1 cellular context compared by ENCODE assay signal in the genomic region with DNA sequence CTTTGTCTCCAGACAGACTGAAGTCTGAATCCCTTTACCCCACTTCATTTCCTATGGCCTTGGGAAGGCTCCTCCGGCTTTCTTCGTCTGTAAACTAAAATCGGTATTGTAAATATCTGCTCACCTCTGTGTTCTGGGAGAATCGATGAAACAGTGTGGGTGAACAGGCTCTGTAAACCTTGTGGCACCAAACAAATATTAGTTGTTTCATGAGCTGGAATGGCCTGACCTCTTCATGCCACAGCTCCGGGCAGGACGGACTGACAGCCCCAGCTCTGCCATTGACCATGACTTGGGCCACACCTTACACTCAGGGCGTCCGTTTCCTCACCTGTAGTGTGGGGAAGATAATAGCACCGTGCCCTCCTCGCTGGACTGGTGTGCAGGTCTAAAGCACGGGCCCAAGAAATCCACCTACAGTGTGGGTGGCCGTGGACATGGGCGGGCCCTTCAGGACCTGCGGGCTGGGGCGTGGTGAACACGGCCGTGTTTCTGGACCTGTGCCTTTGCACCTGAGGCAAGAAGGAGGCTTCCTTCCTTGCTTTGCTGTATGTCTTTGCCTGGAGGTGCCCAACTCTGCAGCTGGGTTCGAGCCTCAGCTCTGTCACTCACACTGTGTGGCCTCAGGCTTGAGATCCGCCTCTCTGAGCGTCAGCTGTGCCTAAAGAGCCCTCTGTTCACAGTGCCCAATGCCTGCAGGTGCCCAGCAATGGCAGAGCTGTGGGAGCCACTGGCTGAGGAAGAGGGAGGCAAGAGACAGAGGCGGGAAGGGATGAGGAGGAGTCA.
TF ChIP-seq lines count a peak whose summit lies in the region.

No MANE protein-coding gene starts in this region.

TF ChIP-seq in HepG2, 621 proteins besides CTCF, POLR2A, EP300 and RAD21 (continued from another document and continues in another):
- TF ChIP-seq, protein P1, sequence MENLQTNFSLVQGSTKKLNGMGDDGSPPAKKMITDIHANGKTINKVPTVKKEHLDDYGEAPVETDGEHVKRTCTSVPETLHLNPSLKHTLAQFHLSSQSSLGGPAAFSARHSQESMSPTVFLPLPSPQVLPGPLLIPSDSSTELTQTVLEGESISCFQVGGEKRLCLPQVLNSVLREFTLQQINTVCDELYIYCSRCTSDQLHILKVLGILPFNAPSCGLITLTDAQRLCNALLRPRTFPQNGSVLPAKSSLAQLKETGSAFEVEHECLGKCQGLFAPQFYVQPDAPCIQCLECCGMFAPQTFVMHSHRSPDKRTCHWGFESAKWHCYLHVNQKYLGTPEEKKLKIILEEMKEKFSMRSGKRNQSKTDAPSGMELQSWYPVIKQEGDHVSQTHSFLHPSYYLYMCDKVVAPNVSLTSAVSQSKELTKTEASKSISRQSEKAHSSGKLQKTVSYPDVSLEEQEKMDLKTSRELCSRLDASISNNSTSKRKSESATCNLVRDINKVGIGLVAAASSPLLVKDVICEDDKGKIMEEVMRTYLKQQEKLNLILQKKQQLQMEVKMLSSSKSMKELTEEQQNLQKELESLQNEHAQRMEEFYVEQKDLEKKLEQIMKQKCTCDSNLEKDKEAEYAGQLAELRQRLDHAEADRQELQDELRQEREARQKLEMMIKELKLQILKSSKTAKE (CRISPR knock-in tag; IDR thresholded peaks at IDR 0.05; ENCODE audit: borderline replicate concordance): peak; percentile 91
- TF ChIP-seq HIVEP1 (CRISPR knock-in tag; IDR thresholded peaks at IDR 0.05) (no peak; the same call in 1 of the 2 replicates), ZNF850 (CRISPR knock-in tag; conservative IDR thresholded peaks at IDR 0.05) (no peak), ZNF569 (CRISPR knock-in tag; IDR thresholded peaks at IDR 0.05; ENCODE audit: borderline replicate concordance) (no peak), ZNF280B (CRISPR knock-in tag; IDR thresholded peaks at IDR 0.05; ENCODE audit: borderline replicate concordance) (no peak), ZNF790 (CRISPR knock-in tag; IDR thresholded peaks at IDR 0.05; ENCODE audit: borderline replicate concordance) (no peak), MIXL1 (CRISPR knock-in tag; IDR thresholded peaks at IDR 0.05) (no peak), ZNF430 (CRISPR knock-in tag; IDR thresholded peaks at IDR 0.05) (0 out of 2 replicates have a peak, but pooled peaks have one; percentile 3), ZNF704 (CRISPR knock-in tag; IDR thresholded peaks at IDR 0.05; ENCODE audit: borderline replicate concordance) (no peak), CERS6 (CRISPR knock-in tag; IDR thresholded peaks at IDR 0.05) (no peak), ZNF329 (CRISPR knock-in tag; IDR thresholded peaks at IDR 0.05; ENCODE audit: low read depth) (no peak), ZNF761 (CRISPR knock-in tag; conservative IDR thresholded peaks at IDR 0.05) (no peak), ZBTB25 (CRISPR knock-in tag; IDR thresholded peaks at IDR 0.05) (no peak), TERF1 (CRISPR knock-in tag; IDR thresholded peaks at IDR 0.05) (no peak), ZNF746 (CRISPR knock-in tag; IDR thresholded peaks at IDR 0.05) (peak; percentile 33; the same call in 1 of the 2 replicates), ZNF512 (CRISPR knock-in tag; IDR thresholded peaks at IDR 0.05) (no peak), ZNF350 (CRISPR knock-in tag; IDR thresholded peaks at IDR 0.05; ENCODE audit: borderline replicate concordance, low read depth) (no peak), ZNF414 (CRISPR knock-in tag; IDR thresholded peaks at IDR 0.05) (no peak), ZKSCAN1 (IDR thresholded peaks at IDR 0.05; ENCODE audit: low read length) (no peak), ZBTB7B (CRISPR knock-in tag; IDR thresholded peaks at IDR 0.05) (0 out of 2 replicates have a peak, but pooled peaks have one; percentile 40), KLF15 (CRISPR knock-in tag; IDR thresholded peaks at IDR 0.05; ENCODE audit: borderline replicate concordance) (no peak), KLF13 (CRISPR knock-in tag; IDR thresholded peaks at IDR 0.05) (no peak), ZNF275 (CRISPR knock-in tag; IDR thresholded peaks at IDR 0.05; ENCODE audit: borderline replicate concordance) (no peak), STAT5B (CRISPR knock-in tag; IDR thresholded peaks at IDR 0.05) (no peak), TARDBP (CRISPR knock-in tag; IDR thresholded peaks at IDR 0.05) (no peak), GABPB1 (CRISPR knock-in tag; IDR thresholded peaks at IDR 0.05) (no peak), ELF4 (CRISPR knock-in tag; IDR thresholded peaks at IDR 0.05; ENCODE audit: borderline replicate concordance) (no peak), KDM5A (IDR thresholded peaks at IDR 0.05; ENCODE audit: borderline replicate concordance, low read length) (no peak), ZNF30 (CRISPR knock-in tag; IDR thresholded peaks at IDR 0.05) (no peak), TBX3 (IDR thresholded peaks at IDR 0.05; ENCODE audit: borderline replicate concordance) (no peak), ZNF230 (CRISPR knock-in tag; IDR thresholded peaks at IDR 0.05) (no peak), TSC22D2 (CRISPR knock-in tag; IDR thresholded peaks at IDR 0.05; ENCODE audit: borderline replicate concordance) (no peak), FOXM1 (CRISPR knock-in tag; IDR thresholded peaks at IDR 0.05) (no peak), SIX4 (CRISPR knock-in tag; IDR thresholded peaks at IDR 0.05) (no peak), TRIM24 (CRISPR knock-in tag; IDR thresholded peaks at IDR 0.05) (no peak), KLF11 (CRISPR knock-in tag; IDR thresholded peaks at IDR 0.05) (no peak), RFXAP (CRISPR knock-in tag; IDR thresholded peaks at IDR 0.05; ENCODE audit: borderline replicate concordance) (no peak), GTF2F1 (IDR thresholded peaks at IDR 0.05; ENCODE audit: low read length) (no peak), ATAD3A (CRISPR knock-in tag; IDR thresholded peaks at IDR 0.05) (no peak), ARNT2 (CRISPR knock-in tag; IDR thresholded peaks at IDR 0.05; ENCODE audit: low read depth) (no peak), PATZ1 (CRISPR knock-in tag; IDR thresholded peaks at IDR 0.05) (no peak), SP2 (CRISPR knock-in tag; IDR thresholded peaks at IDR 0.05) (no peak), ZNF674 (CRISPR knock-in tag; IDR thresholded peaks at IDR 0.05; ENCODE audit: low read depth) (no peak), NR2F1 (CRISPR knock-in tag; IDR thresholded peaks at IDR 0.05) (peak in 1 of 2 experiments; percentile 75; a peak in 2 of 4 replicates)
- TF ChIP-seq, protein P2, sequence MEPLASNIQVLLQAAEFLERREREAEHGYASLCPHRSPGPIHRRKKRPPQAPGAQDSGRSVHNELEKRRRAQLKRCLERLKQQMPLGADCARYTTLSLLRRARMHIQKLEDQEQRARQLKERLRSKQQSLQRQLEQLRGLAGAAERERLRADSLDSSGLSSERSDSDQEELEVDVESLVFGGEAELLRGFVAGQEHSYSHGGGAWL (CRISPR knock-in tag; IDR thresholded peaks at IDR 0.05): 0 out of 2 replicates have a peak, but pooled peaks have one; percentile 20
- TF ChIP-seq, protein P3, sequence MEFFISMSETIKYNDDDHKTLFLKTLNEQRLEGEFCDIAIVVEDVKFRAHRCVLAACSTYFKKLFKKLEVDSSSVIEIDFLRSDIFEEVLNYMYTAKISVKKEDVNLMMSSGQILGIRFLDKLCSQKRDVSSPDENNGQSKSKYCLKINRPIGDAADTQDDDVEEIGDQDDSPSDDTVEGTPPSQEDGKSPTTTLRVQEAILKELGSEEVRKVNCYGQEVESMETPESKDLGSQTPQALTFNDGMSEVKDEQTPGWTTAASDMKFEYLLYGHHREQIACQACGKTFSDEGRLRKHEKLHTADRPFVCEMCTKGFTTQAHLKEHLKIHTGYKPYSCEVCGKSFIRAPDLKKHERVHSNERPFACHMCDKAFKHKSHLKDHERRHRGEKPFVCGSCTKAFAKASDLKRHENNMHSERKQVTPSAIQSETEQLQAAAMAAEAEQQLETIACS (CRISPR knock-in tag; IDR thresholded peaks at IDR 0.05): no peak
- TF ChIP-seq, protein P4, sequence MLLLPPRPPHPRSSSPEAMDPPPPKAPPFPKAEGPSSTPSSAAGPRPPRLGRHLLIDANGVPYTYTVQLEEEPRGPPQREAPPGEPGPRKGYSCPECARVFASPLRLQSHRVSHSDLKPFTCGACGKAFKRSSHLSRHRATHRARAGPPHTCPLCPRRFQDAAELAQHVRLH (CRISPR knock-in tag; IDR thresholded peaks at IDR 0.05; ENCODE audit: borderline replicate concordance, low read depth): no peak
